ENCODE assay signal across 9 cellular contexts in genomic region chr16:3087243-3087791, GRCh38. TPM values are rescaled to one million over a fixed set of nuclear protein-coding genes. Genes with fewer than 3 reads are reported as not detected.
A peak's percentile ranks its signal among the peaks of the same experiment; 100 is the strongest.
DNase-seq lines count a peak whose midpoint lies in the region; ATAC-seq, FAIRE-seq and TF ChIP-seq lines count a peak whose summit lies in the region.
"Had no signal": no experiment of that assay in that cellular context is flagged by ENCODE, and none has a peak within 500 bp of the region (broad histone marks: within the 10 kb centered on the region; RNA-seq: fewer than 3 reads in every experiment).

No MANE protein-coding gene starts in this region.

- H3K27me3 ChIP-seq in WERI-Rb-1 (ENCODE audit: insufficient read depth, low read depth, severe bottlenecking) (no peaks in the 10 kb centered on the region), right atrium auricular region (no peaks in the 10 kb centered on the region), skeletal muscle tissue (ENCODE audit: control insufficient read depth in 3 of 3, insufficient read depth in 3 of 3, low read length in 3 of 3) (peaks cover 0 to 4% (median 2%) of the 10 kb centered on the region in 3 donors)

- DNase-seq in GM12892 (ENCODE audit: insufficient read length) (no peak), WERI-Rb-1 (no peak), right atrium auricular region (ENCODE audit: low spot score) (no peak), kidney tubule cell (ENCODE audit: low spot score) (no peak)

- peak; percentile 66 for TF ChIP-seq CTCF in WERI-Rb-1 (IDR thresholded peaks at IDR 0.05; ENCODE audit: low read depth, low read length)
- peak in 1 of 2 donors; percentile 29 for TF ChIP-seq CTCF in right atrium auricular region (IDR thresholded peaks at IDR 0.05)

- H3K27ac ChIP-seq in WERI-Rb-1 (no peak overlapping the region), right atrium auricular region (peak overlapping the region; percentile 63 to 73), skeletal muscle tissue (ENCODE audit: low read depth, low read length) (peak overlapping the region; percentile 45)

- no peaks in the 10 kb centered on the region for H3K36me3 ChIP-seq in WERI-Rb-1
- H3K36me3 ChIP-seq in right atrium auricular region: no peaks in the 10 kb centered on the region
- no peaks in the 10 kb centered on the region for H3K36me3 ChIP-seq in skeletal muscle tissue (ENCODE audit: control insufficient read depth in 3 of 3, insufficient read depth in 3 of 3, low read length in 3 of 3)

- ATAC-seq in GM19328 (IDR thresholded peaks at IDR 0.05; ENCODE audit: unreplicated experiment): no peak
- ATAC-seq in GM18502 (IDR thresholded peaks at IDR 0.05; ENCODE audit: poor library complexity, unreplicated experiment): no peak
- no peak for ATAC-seq in HG02610 (IDR thresholded peaks at IDR 0.05; ENCODE audit: unreplicated experiment)

- H3K9ac ChIP-seq in skeletal muscle tissue (ENCODE audit: low read depth in 1 of 3, low read length in 3 of 3): peak overlapping the region in 2 of 3 donors; percentile 61 to 70

- FAIRE-seq in GM12892 (lab: Jason Lieb, UNC): peak; percentile 5

- no peak for TF ChIP-seq POLR2A in GM12892 (IDR thresholded peaks at IDR 0.05; ENCODE audit: low read depth, low read length)

- peaks cover 0 to 26% of the 10 kb centered on the region in 2 donors for H3K4me1 ChIP-seq in right atrium auricular region
- H3K4me1 ChIP-seq in skeletal muscle tissue (ENCODE audit: control insufficient read depth in 3 of 3, insufficient read depth in 3 of 3, low read length in 3 of 3): peaks cover 8 to 24% (median 17%) of the 10 kb centered on the region in 3 donors

- H3K9me3 ChIP-seq in WERI-Rb-1 (ENCODE audit: severe bottlenecking) (no peaks in the 10 kb centered on the region), right atrium auricular region (no peaks in the 10 kb centered on the region), skeletal muscle tissue (ENCODE audit: control insufficient read depth in 3 of 3, low read length in 3 of 3) (no peaks in the 10 kb centered on the region)

- no peak overlapping the region for H3K4me3 ChIP-seq in WERI-Rb-1 (ENCODE audit: low read depth, low read length)
- peak overlapping the region in 1 of 2 donors; percentile 42 for H3K4me3 ChIP-seq in right atrium auricular region
- H3K4me3 ChIP-seq in skeletal muscle tissue (ENCODE audit: low read length in 3 of 3): peak overlapping the region in 2 of 3 donors; percentile 50 to 51

RNA-seq across cellular contexts. Expression of gene ZSCAN10, which starts 11.8 kb away (rescaled TPM):
- not detected for polyA plus RNA-seq in GM12892 (2012; ENCODE audit: missing spikeins)
- total RNA-seq in right atrium auricular region (not detected), skeletal muscle tissue (not detected)
- total RNA-seq: glomerular endothelial cell had no signal

RNA-seq across cellular contexts. Expression of gene IL32, which starts 21.9 kb away (rescaled TPM):
- polyA plus RNA-seq in GM12892 (2012; ENCODE audit: missing spikeins): 373 TPM
- 10 to 100 TPM; 52.9 to 56.0 TPM for total RNA-seq in right atrium auricular region
- 25.1 TPM for total RNA-seq in skeletal muscle tissue

RNA-seq across cellular contexts. Expression of gene ZNF205, which starts 25.1 kb away (rescaled TPM):
- polyA plus RNA-seq in GM12892 (2012; ENCODE audit: missing spikeins): not detected
- total RNA-seq in right atrium auricular region (10 to 100 TPM; 10.5 to 12.4 TPM), skeletal muscle tissue (7.3 TPM)

RNA-seq across cellular contexts. Expression of gene MMP25, which starts 41.0 kb away (rescaled TPM):
- polyA plus RNA-seq in GM12892 (2012; ENCODE audit: missing spikeins): 0.81 TPM
- 1 to 10 TPM in 1 of 2 donors, under 1 TPM in 1; 0.30 to 1.7 TPM for total RNA-seq in right atrium auricular region
- total RNA-seq in skeletal muscle tissue: 0.52 TPM

RNA-seq across cellular contexts. Expression of gene ZNF213, which starts 47.5 kb away (rescaled TPM):
- 1.6 TPM for polyA plus RNA-seq in GM12892 (2012; ENCODE audit: missing spikeins)
- total RNA-seq in right atrium auricular region (1 to 10 TPM; 7.3 to 7.9 TPM), skeletal muscle tissue (4.2 TPM)
